32 cellular contexts compared by ENCODE assay signal in the genomic region with DNA sequence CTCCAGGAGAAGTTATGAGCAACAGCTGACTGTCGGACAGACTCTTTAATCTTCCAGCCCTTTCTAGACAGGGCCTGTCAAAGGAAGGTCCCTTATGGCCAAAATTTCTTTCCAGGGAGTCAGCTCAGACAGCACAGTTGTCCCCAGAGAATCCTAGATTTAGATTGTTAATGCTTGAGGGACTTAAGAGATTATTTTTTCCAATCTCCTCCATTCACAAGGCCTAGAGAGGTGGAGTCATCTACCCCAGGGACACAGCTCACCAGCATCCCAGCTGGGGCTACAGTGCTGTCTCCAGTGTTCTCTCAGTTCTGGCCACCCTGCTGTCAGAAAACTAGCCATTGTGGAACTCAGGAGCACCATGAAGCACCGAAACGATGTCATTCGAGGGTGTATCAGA. TPM values are rescaled to one million over a fixed set of nuclear protein-coding genes. Genes with fewer than 3 reads are reported as not detected.
"Had no signal": no experiment of that assay in that cellular context is flagged by ENCODE, and none has a peak within 500 bp of the region (broad histone marks: within the 10 kb centered on the region; RNA-seq: fewer than 3 reads in every experiment).

No MANE protein-coding gene starts in this region.

- H3K27me3 ChIP-seq: adrenal gland, ascending aorta had no signal

- H3K27ac ChIP-seq: adrenal gland, ascending aorta, brain microvascular endothelial cell, coronary artery, esophagus muscularis mucosa, foreskin keratinocyte, gastrocnemius medialis, heart left ventricle had no signal

- H3K27ac Mint-ChIP-seq: activated CD8-positive, alpha-beta T cell treated with anti-CD3 and anti-CD28 coated beads for 36 hours; activated naive CD4-positive, alpha-beta T cell treated with anti-CD3 and anti-CD28 coated beads for 36 hours; activated naive CD4-positive, alpha-beta T cell treated with anti-CD3 and anti-CD28 coated beads, Interleukin-2, amount 50 U/mL, for 24 hours; activated naive CD8-positive, alpha-beta T cell treated with anti-CD3 and anti-CD28 coated beads for 36 hours; activated naive CD8-positive, alpha-beta T cell treated with anti-CD3 and anti-CD28 coated beads, Interleukin-2, amount 50 U/mL, for 24 hours; activated T-helper 2 cell treated with anti-CD3 and anti-CD28 coated beads, Interferon-gamma antibody, Interleukin-2, Interleukin-4, amounts not matched to agents 10 μg/mL and 5 μg/mL and 100 μg/mL, durations not matched to agents 14 hours and 24 hours and 36 hours; dendritic cell treated with granulocyte-macrophage colony-stimulating factor and Interleukin-4, amounts not matched to agents 40 ng/mL and 50 ng/mL, for 4 days; effector memory CD8-positive, alpha-beta T cell; WTC11 had no signal

- DNase-seq: activated CD4-positive, alpha-beta T cell treated with anti-CD3 and anti-CD28 coated beads for 1 hour; activated CD4-positive, alpha-beta T cell treated with anti-CD3 and anti-CD28 coated beads for 48 hours; activated CD4-positive, alpha-beta T cell treated with anti-CD3 and anti-CD28 coated beads, Interleukin-2, amount 50 U/mL, for 1 hour; activated CD4-positive, alpha-beta T cell treated with anti-CD3 and anti-CD28 coated beads, Interleukin-2, amount 50 U/mL, for 48 hours; activated CD8-positive, alpha-beta memory T cell treated with anti-CD3 and anti-CD28 coated beads for 24 hours; activated CD8-positive, alpha-beta T cell treated with anti-CD3 and anti-CD28 coated beads for 36 hours; activated effector memory CD4-positive, alpha-beta T cell treated with anti-CD3 and anti-CD28 coated beads, Interleukin-2, amount 50 U/mL, for 16 hours; activated naive CD4-positive, alpha-beta T cell treated with anti-CD3 and anti-CD28 coated beads for 36 hours; activated naive CD8-positive, alpha-beta T cell treated with anti-CD3 and anti-CD28 coated beads for 36 hours; activated naive CD8-positive, alpha-beta T cell treated with anti-CD3 and anti-CD28 coated beads, Interleukin-2, amount 50 U/mL, for 24 hours; activated T-cell treated with anti-CD3 and anti-CD28 coated beads, Interleukin-2, amount 50 U/mL, for 4 hours; adrenal gland; amygdala; brain microvascular endothelial cell; effector CD4-positive, alpha-beta T cell; effector memory CD8-positive, alpha-beta T cell; erythroblast; foreskin keratinocyte; gastrocnemius medialis; glutamatergic neuron; heart left ventricle; T-helper 1 cell; T-helper 2 cell had no signal

- H3K9me3 Mint-ChIP-seq: activated CD8-positive, alpha-beta T cell treated with anti-CD3 and anti-CD28 coated beads for 36 hours; activated naive CD4-positive, alpha-beta T cell treated with anti-CD3 and anti-CD28 coated beads for 36 hours; activated naive CD4-positive, alpha-beta T cell treated with anti-CD3 and anti-CD28 coated beads, Interleukin-2, amount 50 U/mL, for 24 hours; activated naive CD8-positive, alpha-beta T cell treated with anti-CD3 and anti-CD28 coated beads for 36 hours; activated naive CD8-positive, alpha-beta T cell treated with anti-CD3 and anti-CD28 coated beads, Interleukin-2, amount 50 U/mL, for 24 hours; activated T-cell treated with anti-CD3 and anti-CD28 coated beads, Interleukin-2, amount 50 U/mL, for 4 hours; activated T-helper 2 cell treated with anti-CD3 and anti-CD28 coated beads, Interferon-gamma antibody, Interleukin-2, Interleukin-4, amounts not matched to agents 10 μg/mL and 5 μg/mL and 100 μg/mL, durations not matched to agents 14 hours and 24 hours and 36 hours; central memory CD8-positive, alpha-beta T cell; dendritic cell treated with granulocyte-macrophage colony-stimulating factor and Interleukin-4, amounts not matched to agents 40 ng/mL and 50 ng/mL, for 4 days; effector memory CD8-positive, alpha-beta T cell; WTC11 had no signal

- H3K4me3 Mint-ChIP-seq: activated CD8-positive, alpha-beta T cell treated with anti-CD3 and anti-CD28 coated beads for 36 hours; activated naive CD4-positive, alpha-beta T cell treated with anti-CD3 and anti-CD28 coated beads for 36 hours; activated naive CD4-positive, alpha-beta T cell treated with anti-CD3 and anti-CD28 coated beads, Interleukin-2, amount 50 U/mL, for 24 hours; activated naive CD8-positive, alpha-beta T cell treated with anti-CD3 and anti-CD28 coated beads for 36 hours; activated naive CD8-positive, alpha-beta T cell treated with anti-CD3 and anti-CD28 coated beads, Interleukin-2, amount 50 U/mL, for 24 hours; activated T-cell treated with anti-CD3 and anti-CD28 coated beads, Interleukin-2, amount 50 U/mL, for 4 hours; central memory CD8-positive, alpha-beta T cell; dendritic cell treated with granulocyte-macrophage colony-stimulating factor and Interleukin-4, amounts not matched to agents 40 ng/mL and 50 ng/mL, for 4 days; effector memory CD8-positive, alpha-beta T cell; WTC11 had no signal

- ATAC-seq: activated CD8-positive, alpha-beta T cell treated with anti-CD3 and anti-CD28 coated beads for 36 hours; activated naive CD8-positive, alpha-beta T cell treated with anti-CD3 and anti-CD28 coated beads, Interleukin-2, amount 50 U/mL, for 24 hours; activated T-cell treated with anti-CD3 and anti-CD28 coated beads, Interleukin-2, amount 50 U/mL, for 4 hours; effector memory CD8-positive, alpha-beta T cell; foreskin keratinocyte; gastrocnemius medialis; WTC11 had no signal

- H3K9me3 ChIP-seq: adrenal gland, ascending aorta, esophagus muscularis mucosa, gastrocnemius medialis, heart left ventricle had no signal

- H3K4me3 ChIP-seq: adrenal gland, ascending aorta, coronary artery, esophagus muscularis mucosa, gastrocnemius medialis, heart left ventricle had no signal

- H3K36me3 ChIP-seq: adrenal gland, ascending aorta, brain microvascular endothelial cell, esophagus muscularis mucosa, gastrocnemius medialis, heart left ventricle had no signal

- H3K4me1 Mint-ChIP-seq: activated naive CD4-positive, alpha-beta T cell treated with anti-CD3 and anti-CD28 coated beads, Interleukin-2, amount 50 U/mL, for 24 hours; activated naive CD8-positive, alpha-beta T cell treated with anti-CD3 and anti-CD28 coated beads for 36 hours; activated naive CD8-positive, alpha-beta T cell treated with anti-CD3 and anti-CD28 coated beads, Interleukin-2, amount 50 U/mL, for 24 hours; central memory CD8-positive, alpha-beta T cell had no signal

- H3K36me3 Mint-ChIP-seq: activated naive CD4-positive, alpha-beta T cell treated with anti-CD3 and anti-CD28 coated beads, Interleukin-2, amount 50 U/mL, for 24 hours; activated naive CD8-positive, alpha-beta T cell treated with anti-CD3 and anti-CD28 coated beads for 36 hours; WTC11 had no signal

RNA-seq across cellular contexts. Expression of a gene that starts 7.8 kb away (rescaled TPM):
- total RNA-seq: activated T-cell treated with anti-CD3 and anti-CD28 coated beads, Interleukin-2, amount 50 U/mL, for 4 hours; activated T-helper 2 cell treated with anti-CD3 and anti-CD28 coated beads, Interferon-gamma antibody, Interleukin-2, Interleukin-4, amounts not matched to agents 10 μg/mL and 5 μg/mL and 100 μg/mL, durations not matched to agents 14 hours and 24 hours and 36 hours; ascending aorta; foreskin keratinocyte had no signal

RNA-seq across cellular contexts. Expression of a gene that starts 35.3 kb away (rescaled TPM):
- total RNA-seq: ascending aorta, bronchial epithelial cell, foreskin keratinocyte had no signal
